Comparison of ENCODE assay signal across 29 cellular contexts in genomic region chr2:28600176-28600575, GRCh38.
DNase-seq lines count a peak whose midpoint lies in the region; ATAC-seq and TF ChIP-seq lines count a peak whose summit lies in the region.
"Had no signal": no experiment of that assay in that cellular context is flagged by ENCODE, and none has a peak within 500 bp of the region (broad histone marks: within the 10 kb centered on the region; RNA-seq: fewer than 3 reads in every experiment).

No MANE protein-coding gene starts in this region.

- peaks cover 14 to 18% of the 10 kb centered on the region in 2 donors for H3K4me1 Mint-ChIP-seq in stimulated activated naive B cell treated with anti-CD40 and anti-IgM and Interleukin-4, amounts not matched to agents 10 μg/mL and 1 μg/mL and 100 μg/mL, for 72 hours
- peaks cover 8% of the 10 kb centered on the region for H3K4me1 Mint-ChIP-seq in activated CD4-positive, alpha-beta T cell treated with anti-CD3 and anti-CD28 coated beads, Interleukin-2, amount 10 ng/mL, durations not matched to agents 24 days and 14 days

- H3K27ac Mint-ChIP-seq in stimulated activated naive B cell treated with anti-CD40 and anti-IgM and Interleukin-4, amounts not matched to agents 10 μg/mL and 1 μg/mL and 100 μg/mL, for 72 hours, result peak overlapping the region; percentile 56
- H3K27ac Mint-ChIP-seq in activated CD4-positive, alpha-beta T cell treated with anti-CD3 and anti-CD28 coated beads, Interleukin-2, amount 10 ng/mL, durations not matched to agents 24 days and 14 days, result no peak overlapping the region
- H3K27ac Mint-ChIP-seq: activated naive CD4-positive, alpha-beta T cell treated with anti-CD3 and anti-CD28 coated beads for 36 hours; activated T-cell treated with anti-CD3 and anti-CD28 coated beads, Interleukin-2, amount 50 U/mL, for 72 hours; nephron; T-helper 2 cell treated with Interferon-gamma antibody and Interleukin-4, amounts not matched to agents 5 μg/mL and 100 μg/mL, for 36 hours; WTC11 had no signal

- H3K4me3 ChIP-seq in NB4 (ENCODE audit: low read depth, low read length) (no peak overlapping the region), colonic mucosa (no peak overlapping the region)
- H3K4me3 ChIP-seq: ovary had no signal

- no peak for ATAC-seq in stimulated activated naive B cell treated with anti-CD40 and anti-IgM and Interleukin-4, amounts not matched to agents 10 μg/mL and 1 μg/mL and 100 μg/mL, for 72 hours (replicated peaks)
- ATAC-seq in GM19035 (IDR thresholded peaks at IDR 0.05; ENCODE audit: unreplicated experiment), result no peak
- ATAC-seq: activated T-cell treated with anti-CD3 and anti-CD28 coated beads, Interleukin-2, amount 50 U/mL, for 72 hours; HCT116; WTC11 had no signal

- no peak overlapping the region for H3K4me3 Mint-ChIP-seq in stimulated activated naive B cell treated with anti-CD40 and anti-IgM and Interleukin-4, amounts not matched to agents 10 μg/mL and 1 μg/mL and 100 μg/mL, for 72 hours
- H3K4me3 Mint-ChIP-seq in activated CD4-positive, alpha-beta T cell treated with anti-CD3 and anti-CD28 coated beads, Interleukin-2, amount 10 ng/mL, durations not matched to agents 24 days and 14 days, result no peak overlapping the region
- H3K4me3 Mint-ChIP-seq: activated naive CD4-positive, alpha-beta T cell treated with anti-CD3 and anti-CD28 coated beads for 36 hours; activated T-cell treated with anti-CD3 and anti-CD28 coated beads, Interleukin-2, amount 50 U/mL, for 72 hours; brain; nephron; T-helper 2 cell treated with Interferon-gamma antibody and Interleukin-4, amounts not matched to agents 5 μg/mL and 100 μg/mL, for 36 hours; WTC11 had no signal

- H3K27me3 ChIP-seq in colonic mucosa, result no peaks in the 10 kb centered on the region
- H3K27me3 ChIP-seq: ovary had no signal

- H3K9me3 Mint-ChIP-seq in stimulated activated naive B cell treated with anti-CD40 and anti-IgM and Interleukin-4, amounts not matched to agents 10 μg/mL and 1 μg/mL and 100 μg/mL, for 72 hours, result no peaks in the 10 kb centered on the region
- no peaks in the 10 kb centered on the region for H3K9me3 Mint-ChIP-seq in activated CD4-positive, alpha-beta T cell treated with anti-CD3 and anti-CD28 coated beads, Interleukin-2, amount 10 ng/mL, durations not matched to agents 24 days and 14 days
- H3K9me3 Mint-ChIP-seq: activated naive CD4-positive, alpha-beta T cell treated with anti-CD3 and anti-CD28 coated beads for 36 hours; activated T-cell treated with anti-CD3 and anti-CD28 coated beads, Interleukin-2, amount 50 U/mL, for 72 hours; brain; nephron; T-helper 2 cell treated with Interferon-gamma antibody and Interleukin-4, amounts not matched to agents 5 μg/mL and 100 μg/mL, for 36 hours; WTC11 had no signal

- DNase-seq in GF-D8 (lab: John Stamatoyannopoulos, UW) (peak; percentile 16), NB4 (ENCODE audit: low read depth) (peak; percentile 45), colonic mucosa (no peak), SK-N-DZ (ENCODE audit: low spot score) (no peak)
- DNase-seq in stimulated activated naive B cell treated with anti-CD40 and anti-IgM and Interleukin-4, amounts not matched to agents 10 μg/mL and 1 μg/mL and 100 μg/mL, for 72 hours, result no peak
- DNase-seq in activated CD4-positive, alpha-beta T cell treated with anti-CD3 and anti-CD28 coated beads, Interleukin-2, amount 10 ng/mL, durations not matched to agents 24 days and 14 days, result no peak
- DNase-seq: activated CD4-positive, alpha-beta T cell treated with anti-CD3 and anti-CD28 coated beads, Interleukin-2, amount 50 U/mL, for 1 hour; activated naive CD4-positive, alpha-beta T cell treated with anti-CD3 and anti-CD28 coated beads for 36 hours; activated T-cell treated with anti-CD3 and anti-CD28 coated beads, Interleukin-2, amount 50 U/mL, for 72 hours; C1 segment of cervical spinal cord; Calu3; cerebellar nuclear complex; DND-41; NCI-H1048; NCI-H1694; NCI-H2171 treated with DMSO at 0.1 percent for 48 hours; NCI-H524; ovary; SK-N-SH; small intestine; stimulated activated CD4-positive, alpha-beta T cell treated with anti-CD3 and anti-CD28 coated beads, Interleukin-1b, Interleukin-23, amount 100 ng/mL, for 48 hours; trophoblast cell had no signal

- no peaks in the 10 kb centered on the region for H3K36me3 ChIP-seq in colonic mucosa
- H3K36me3 ChIP-seq: ovary had no signal

- TF ChIP-seq CTCF in NB4 (IDR thresholded peaks at IDR 0.05; ENCODE audit: low read depth, low read length), result no peak
- no peak for TF ChIP-seq CTCF in colonic mucosa (IDR thresholded peaks at IDR 0.05)

- no peaks in the 10 kb centered on the region for H3K36me3 Mint-ChIP-seq in stimulated activated naive B cell treated with anti-CD40 and anti-IgM and Interleukin-4, amounts not matched to agents 10 μg/mL and 1 μg/mL and 100 μg/mL, for 72 hours
- peaks cover 7% of the 10 kb centered on the region for H3K36me3 Mint-ChIP-seq in activated CD4-positive, alpha-beta T cell treated with anti-CD3 and anti-CD28 coated beads, Interleukin-2, amount 10 ng/mL, durations not matched to agents 24 days and 14 days (ENCODE audit: low read depth)
- H3K36me3 Mint-ChIP-seq: brain, WTC11 had no signal

- peaks cover 3% of the 10 kb centered on the region for H3K4me1 ChIP-seq in colonic mucosa

- H3K27ac ChIP-seq in colonic mucosa, result peak overlapping the region; percentile 27
- H3K27ac ChIP-seq: KMS-11, ovary had no signal

- H3K9ac ChIP-seq in colonic mucosa (ENCODE audit: low read depth in 2 of 2, low read length in 2 of 2), result no peak overlapping the region
- H3K9ac ChIP-seq: KMS-11, SK-N-SH had no signal

- intact Hi-C loops in colonic mucosa (cut with DNase I), result no loop called here
- intact Hi-C loops in activated CD4-positive, alpha-beta T cell treated with anti-CD3 and anti-CD28 coated beads, Interleukin-2, amount 10 ng/mL, durations not matched to agents 24 days and 14 days (cut with micrococcal nuclease), result no loop called here

- no peaks in the 10 kb centered on the region for H3K9me3 ChIP-seq in colonic mucosa
- H3K9me3 ChIP-seq: ovary, SK-N-SH had no signal

- TF ChIP-seq POLR2A in NB4 (IDR thresholded peaks at IDR 0.05; ENCODE audit: extremely low read depth, insufficient read length), result no peak

- no peaks in the 10 kb centered on the region for H3K27me3 Mint-ChIP-seq in stimulated activated naive B cell treated with anti-CD40 and anti-IgM and Interleukin-4, amounts not matched to agents 10 μg/mL and 1 μg/mL and 100 μg/mL, for 72 hours
- no peaks in the 10 kb centered on the region for H3K27me3 Mint-ChIP-seq in activated CD4-positive, alpha-beta T cell treated with anti-CD3 and anti-CD28 coated beads, Interleukin-2, amount 10 ng/mL, durations not matched to agents 24 days and 14 days

Comparison
In these comparisons a context has a peak if more than half of its experiments do, and no peak if none do; other contexts are left out.
1. DNase-seq: peak in GF-D8 (single experiment) and NB4 (single experiment); none in colonic mucosa (single experiment), stimulated activated naive B cell treated with anti-CD40 and anti-IgM and Interleukin-4, amounts not matched to agents 10 μg/mL and 1 μg/mL and 100 μg/mL, for 72 hours (single experiment), SK-N-DZ (single experiment) and activated CD4-positive, alpha-beta T cell treated with anti-CD3 and anti-CD28 coated beads, Interleukin-2, amount 10 ng/mL, durations not matched to agents 24 days and 14 days (single experiment).